In the genomic region with DNA sequence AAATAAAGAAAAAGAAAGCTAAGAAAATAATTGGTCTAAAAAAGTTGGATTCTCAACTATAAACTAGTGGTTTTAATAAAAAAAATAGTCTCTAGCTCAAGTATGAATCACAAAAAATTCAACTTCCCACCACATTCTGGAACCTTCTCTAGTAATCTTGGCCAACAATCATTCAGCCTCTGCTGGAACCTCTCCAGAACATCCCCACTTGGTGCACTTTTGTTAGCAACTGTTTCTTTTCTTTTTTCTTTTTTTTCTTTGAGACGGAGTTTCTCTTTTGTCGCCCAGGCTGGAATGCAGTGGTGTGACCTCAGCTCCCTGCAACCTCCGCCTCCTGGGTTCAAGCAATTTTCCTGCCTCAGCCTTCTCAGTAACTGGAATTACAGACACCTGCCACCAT, we compare ENCODE assay signal across 23 cellular contexts. TPM values are rescaled to one million over a fixed set of nuclear protein-coding genes. Genes with fewer than 3 reads are reported as not detected.
DNase-seq lines count a peak whose midpoint lies in the region; ATAC-seq and TF ChIP-seq lines count a peak whose summit lies in the region.
"Had no signal": no experiment of that assay in that cellular context is flagged by ENCODE, and none has a peak within 500 bp of the region (broad histone marks: within the 10 kb centered on the region; RNA-seq: fewer than 3 reads in every experiment).

No MANE protein-coding gene starts in this region.

- H3K4me3 ChIP-seq in AG09309 (ENCODE audit: control insufficient read depth, low read depth, low read length) (no peak overlapping the region), GM23338 (no peak overlapping the region), cardiac fibroblast (replicated peaks in 1 of 2; ENCODE audit: low read depth in 2 of 2, low read length in 2 of 2) (no peak overlapping the region), osteoblast (ENCODE audit: insufficient read depth, low read length) (no peak overlapping the region)
- H3K4me3 ChIP-seq: body of pancreas, heart left ventricle had no signal

- no peaks in the 10 kb centered on the region for H3K9me3 Mint-ChIP-seq in GM23338
- H3K9me3 Mint-ChIP-seq: IgD-negative memory B cell; natural killer cell treated with Interleukin-12 subunit alpha and Interleukin-12 subunit beta and Interleukin-15 and Interleukin-18, amount 100 ng/mL, for 72 hours had no signal

- no peak overlapping the region for H3K4me3 Mint-ChIP-seq in GM23338
- H3K4me3 Mint-ChIP-seq: IgD-negative memory B cell; natural killer cell treated with Interleukin-12 subunit alpha and Interleukin-12 subunit beta and Interleukin-15 and Interleukin-18, amount 100 ng/mL, for 72 hours had no signal

- no peaks in the 10 kb centered on the region for H3K36me3 ChIP-seq in GM23338 (ENCODE audit: insufficient read depth)
- no peaks in the 10 kb centered on the region for H3K36me3 ChIP-seq in osteoblast (ENCODE audit: insufficient read depth, low read length)

- H3K4me2 ChIP-seq in GM23338 (no peak overlapping the region), osteoblast (ENCODE audit: insufficient read depth, low read length) (peak overlapping the region; percentile 60)
- H3K4me2 ChIP-seq: SK-N-SH had no signal

- H3K4me1 Mint-ChIP-seq in GM23338 = no peaks in the 10 kb centered on the region

- H2AFZ ChIP-seq in GM23338 (0 out of 2 replicates have a peak overlapping the region, but pooled peaks have one; percentile 14), osteoblast (ENCODE audit: low read length) (no peak overlapping the region)

- no peaks in the 10 kb centered on the region for H3F3A ChIP-seq in GM23338 (replicated peaks; ENCODE audit: low read depth)

- no peaks in the 10 kb centered on the region for H3K36me3 Mint-ChIP-seq in GM23338 (ENCODE audit: low read depth)
- H3K36me3 Mint-ChIP-seq: natural killer cell treated with Interleukin-12 subunit alpha and Interleukin-12 subunit beta and Interleukin-15 and Interleukin-18, amount 100 ng/mL, for 72 hours had no signal

- H3K4me1 ChIP-seq in GM23338 (ENCODE audit: insufficient read depth) (no peaks in the 10 kb centered on the region), osteoblast (ENCODE audit: insufficient read depth, low read length) (no peaks in the 10 kb centered on the region)
- H3K4me1 ChIP-seq: body of pancreas had no signal

- no peaks in the 10 kb centered on the region for H3K9me3 ChIP-seq in osteoblast (ENCODE audit: low read depth, low read length)
- H3K9me3 ChIP-seq: body of pancreas, heart left ventricle, SK-N-SH had no signal

- no peaks in the 10 kb centered on the region for H3K9me2 ChIP-seq in GM23338 (ENCODE audit: insufficient read depth)
- H3K9me2 ChIP-seq: SK-N-SH had no signal

- no peak for ATAC-seq in GM23338
- ATAC-seq: body of pancreas; natural killer cell treated with Interleukin-12 subunit alpha and Interleukin-12 subunit beta and Interleukin-15 and Interleukin-18, amount 100 ng/mL, for 72 hours had no signal

- H3K27me3 ChIP-seq in GM23338 (ENCODE audit: insufficient read depth) (no peaks in the 10 kb centered on the region), osteoblast (ENCODE audit: insufficient read depth, low read length) (no peaks in the 10 kb centered on the region)
- H3K27me3 ChIP-seq: body of pancreas, heart left ventricle had no signal

- H3K27ac ChIP-seq in GM23338 (ENCODE audit: low read depth) (no peak overlapping the region), osteoblast (ENCODE audit: low read depth, low read length) (no peak overlapping the region)
- H3K27ac ChIP-seq: body of pancreas had no signal

- H3K27me3 Mint-ChIP-seq in GM23338 (ENCODE audit: insufficient read depth, low read depth, poor library complexity) = peaks cover 4% of the 10 kb centered on the region
- H3K27me3 Mint-ChIP-seq: IgD-negative memory B cell; natural killer cell treated with Interleukin-12 subunit alpha and Interleukin-12 subunit beta and Interleukin-15 and Interleukin-18, amount 100 ng/mL, for 72 hours had no signal

- H4K20me1 ChIP-seq in GM23338 (replicated peaks; ENCODE audit: insufficient read depth) = no peaks in the 10 kb centered on the region
- no peaks in the 10 kb centered on the region for H4K20me1 ChIP-seq in osteoblast (ENCODE audit: insufficient read depth, low read length)

- H3K79me2 ChIP-seq in GM23338 (replicated peaks; ENCODE audit: insufficient read depth) = no peaks in the 10 kb centered on the region
- no peaks in the 10 kb centered on the region for H3K79me2 ChIP-seq in osteoblast (ENCODE audit: insufficient read depth, low read length)

- TF ChIP-seq CTCF in AG09309 (IDR thresholded peaks at IDR 0.05; ENCODE audit: control insufficient read depth, insufficient read depth, low read depth, low read length, missing control alignments) (no peak), GM23338 (conservative IDR thresholded peaks at IDR 0.05; ENCODE audit: low read depth in 2 of 2) (no peak), cardiac fibroblast (IDR thresholded peaks at IDR 0.05; ENCODE audit: low read depth, low read length) (no peak), osteoblast (IDR thresholded peaks at IDR 0.05; ENCODE audit: extremely low read depth, low read depth, low read length) (no peak)

- H3K27ac Mint-ChIP-seq in GM23338 = no peak overlapping the region
- H3K27ac Mint-ChIP-seq: IgD-negative memory B cell; natural killer cell treated with Interleukin-12 subunit alpha and Interleukin-12 subunit beta and Interleukin-15 and Interleukin-18, amount 100 ng/mL, for 72 hours had no signal

- DNase-seq in AG09309 (ENCODE audit: low read depth) (peak; percentile 71), GM23338 (ENCODE audit: low spot score) (no peak), cardiac fibroblast (ENCODE audit: low read depth in 2 of 2) (peak; percentile 72 to 79), osteoblast (ENCODE audit: insufficient read length, low spot score, missing footprints) (peak; percentile 78), dedifferentiated amniotic fluid mesenchymal stem cell (ENCODE audit: extremely low spot score) (no peak), SW 1271 (lab: John Stamatoyannopoulos, UW) (no peak), NCI-H748 treated with DMSO at 0.1 percent for 48 hours (lab: John Stamatoyannopoulos, UW) (no peak), SK-N-DZ (ENCODE audit: low spot score) (no peak)
- DNase-seq: ACHN; activated CD4-positive, alpha-beta T cell treated with anti-CD3 and anti-CD28 coated beads for 48 hours; activated CD8-positive, alpha-beta memory T cell treated with anti-CD3 and anti-CD28 coated beads, Interleukin-2, amount 50 U/mL, for 48 hours; activated naive CD4-positive, alpha-beta T cell; GDM1; NCI-H2029 treated with DMSO at 0.1 percent for 48 hours; NCI-H524; OCI-M1; SK-N-SH; stimulated activated naive CD4-positive, alpha-beta T cell had no signal

TF ChIP-seq in GM23338, 12 proteins besides CTCF, POLR2A, EP300 and RAD21 (continues in another document):
- TF ChIP-seq, protein P1, sequence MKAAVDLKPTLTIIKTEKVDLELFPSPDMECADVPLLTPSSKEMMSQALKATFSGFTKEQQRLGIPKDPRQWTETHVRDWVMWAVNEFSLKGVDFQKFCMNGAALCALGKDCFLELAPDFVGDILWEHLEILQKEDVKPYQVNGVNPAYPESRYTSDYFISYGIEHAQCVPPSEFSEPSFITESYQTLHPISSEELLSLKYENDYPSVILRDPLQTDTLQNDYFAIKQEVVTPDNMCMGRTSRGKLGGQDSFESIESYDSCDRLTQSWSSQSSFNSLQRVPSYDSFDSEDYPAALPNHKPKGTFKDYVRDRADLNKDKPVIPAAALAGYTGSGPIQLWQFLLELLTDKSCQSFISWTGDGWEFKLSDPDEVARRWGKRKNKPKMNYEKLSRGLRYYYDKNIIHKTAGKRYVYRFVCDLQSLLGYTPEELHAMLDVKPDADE (IDR thresholded peaks at IDR 0.05) = no peak
- TF ChIP-seq ZNF114 (CRISPR knock-in tag; IDR thresholded peaks at IDR 0.05) (no peak), ZNF331 (CRISPR knock-in tag; IDR thresholded peaks at IDR 0.05; ENCODE audit: low read depth) (no peak), JUNB (IDR thresholded peaks at IDR 0.05; ENCODE audit: unreplicated experiment) (no peak), STAT1 (IDR thresholded peaks at IDR 0.05; ENCODE audit: unreplicated experiment) (no peak), NANOG (IDR thresholded peaks at IDR 0.05; ENCODE audit: borderline replicate concordance) (no peak), POLR2AphosphoS5 (IDR thresholded peaks at IDR 0.05; ENCODE audit: low read depth) (no peak)
- TF ChIP-seq, protein P2, sequence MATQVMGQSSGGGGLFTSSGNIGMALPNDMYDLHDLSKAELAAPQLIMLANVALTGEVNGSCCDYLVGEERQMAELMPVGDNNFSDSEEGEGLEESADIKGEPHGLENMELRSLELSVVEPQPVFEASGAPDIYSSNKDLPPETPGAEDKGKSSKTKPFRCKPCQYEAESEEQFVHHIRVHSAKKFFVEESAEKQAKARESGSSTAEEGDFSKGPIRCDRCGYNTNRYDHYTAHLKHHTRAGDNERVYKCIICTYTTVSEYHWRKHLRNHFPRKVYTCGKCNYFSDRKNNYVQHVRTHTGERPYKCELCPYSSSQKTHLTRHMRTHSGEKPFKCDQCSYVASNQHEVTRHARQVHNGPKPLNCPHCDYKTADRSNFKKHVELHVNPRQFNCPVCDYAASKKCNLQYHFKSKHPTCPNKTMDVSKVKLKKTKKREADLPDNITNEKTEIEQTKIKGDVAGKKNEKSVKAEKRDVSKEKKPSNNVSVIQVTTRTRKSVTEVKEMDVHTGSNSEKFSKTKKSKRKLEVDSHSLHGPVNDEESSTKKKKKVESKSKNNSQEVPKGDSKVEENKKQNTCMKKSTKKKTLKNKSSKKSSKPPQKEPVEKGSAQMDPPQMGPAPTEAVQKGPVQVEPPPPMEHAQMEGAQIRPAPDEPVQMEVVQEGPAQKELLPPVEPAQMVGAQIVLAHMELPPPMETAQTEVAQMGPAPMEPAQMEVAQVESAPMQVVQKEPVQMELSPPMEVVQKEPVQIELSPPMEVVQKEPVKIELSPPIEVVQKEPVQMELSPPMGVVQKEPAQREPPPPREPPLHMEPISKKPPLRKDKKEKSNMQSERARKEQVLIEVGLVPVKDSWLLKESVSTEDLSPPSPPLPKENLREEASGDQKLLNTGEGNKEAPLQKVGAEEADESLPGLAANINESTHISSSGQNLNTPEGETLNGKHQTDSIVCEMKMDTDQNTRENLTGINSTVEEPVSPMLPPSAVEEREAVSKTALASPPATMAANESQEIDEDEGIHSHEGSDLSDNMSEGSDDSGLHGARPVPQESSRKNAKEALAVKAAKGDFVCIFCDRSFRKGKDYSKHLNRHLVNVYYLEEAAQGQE (IDR thresholded peaks at IDR 0.05; ENCODE audit: unreplicated experiment) = no peak

RNA-seq across cellular contexts. Expression of a gene that starts 35.7 kb away (rescaled TPM):
- 0.23 and 0.28 TPM in 2 replicates for total RNA-seq in GM23338 (2014; rRNA removed; shearing (Covaris generic))
- 0.10 and 0.11 TPM in 2 replicates for polyA plus RNA-seq in GM23338 (2016; fragmentation: Nextera tagmentation; extraction: Ambion mirVana)
- 0.59 and 1.8 TPM in 2 replicates for total RNA-seq in osteoblast
- 0.02 TPM in 1 of 2 replicates, not detected in the other for polyA plus RNA-seq in SK-N-DZ (2014; cell fraction: cytosol; rRNA removed)
- 0.05 TPM in 1 of 2 replicates, not detected in the other for polyA plus RNA-seq in SK-N-DZ (2014; cell fraction: nucleus; rRNA removed)
- total RNA-seq: body of pancreas, epithelial cell of proximal tubule had no signal

Comparison
In these comparisons a context has a peak if more than half of its experiments do, and no peak if none do; other contexts are left out.
1. DNase-seq: peak in AG09309 (single experiment), cardiac fibroblast (2 of 2) and osteoblast (single experiment); none in GM23338 (single experiment), dedifferentiated amniotic fluid mesenchymal stem cell (single experiment), SW 1271 (0 of 2), NCI-H748 treated with DMSO at 0.1 percent for 48 hours (single experiment) and SK-N-DZ (single experiment).